Comparison of ENCODE assay signal across 14 cellular contexts in genomic region chr15:25226360-25226759, GRCh38.
DNase-seq lines count a peak whose midpoint lies in the region; ATAC-seq and TF ChIP-seq lines count a peak whose summit lies in the region.
"Had no signal": no experiment of that assay in that cellular context is flagged by ENCODE, and none has a peak within 500 bp of the region (broad histone marks: within the 10 kb centered on the region; RNA-seq: fewer than 3 reads in every experiment).

No MANE protein-coding gene starts in this region.

- ATAC-seq in Right ventricle myocardium superior (ENCODE audit: poor library complexity) (peak; percentile 93), heart right ventricle (peak; percentile 70 to 93 (median 83)), right cardiac atrium (peak; percentile 31 to 47), HG02759 (IDR thresholded peaks at IDR 0.05; ENCODE audit: unreplicated experiment) (no peak)
- ATAC-seq: CD8-positive, alpha-beta T cell had no signal

- DNase-seq in Right ventricle myocardium superior (peak; percentile 73), cardiac septum (ENCODE audit: low spot score) (no peak), heart right ventricle (peak; percentile 47 to 62), right cardiac atrium (peak; percentile 14 to 65 (median 60)), thyroid gland (peak; percentile 18 to 26), posterior cingulate gyrus (no peak), NCI-H524 (lab: John Stamatoyannopoulos, UW) (no peak)
- DNase-seq: Calu3; CD8-positive, alpha-beta T cell; GDM1; GM23248 had no signal

- H3K36me3 ChIP-seq in heart right ventricle (no peaks in the 10 kb centered on the region), thyroid gland (no peaks in the 10 kb centered on the region)
- H3K36me3 ChIP-seq: BLaER1 treated with 17β-estradiol and CSF1 and Interleukin-3, amounts not matched to agents 10 nM and 100 nM; HAP-1 had no signal

- no peak overlapping the region for H3K27ac ChIP-seq in heart right ventricle
- no peak overlapping the region for H3K27ac ChIP-seq in right cardiac atrium (ENCODE audit: low read length)
- H3K27ac ChIP-seq in thyroid gland = no peak overlapping the region
- H3K27ac ChIP-seq: BLaER1 treated with 17β-estradiol and CSF1 and Interleukin-3, amounts not matched to agents 10 nM and 100 nM; GM23248 had no signal

- H3K4me3 ChIP-seq in heart right ventricle (no peak overlapping the region), right cardiac atrium (ENCODE audit: low read length) (no peak overlapping the region), thyroid gland (replicated peaks in 1 of 3) (no peak overlapping the region)
- H3K4me3 ChIP-seq: BLaER1 treated with 17β-estradiol and CSF1 and Interleukin-3, amounts not matched to agents 10 nM and 100 nM; GM23248; HAP-1 had no signal

- H3K9me3 ChIP-seq in heart right ventricle (peaks cover 0 to 90% (median 0%) of the 10 kb centered on the region in 11 donors), right cardiac atrium (ENCODE audit: control insufficient read depth, low read length) (no peaks in the 10 kb centered on the region), thyroid gland (no peaks in the 10 kb centered on the region)
- H3K9me3 ChIP-seq: HAP-1 had no signal

- no peaks in the 10 kb centered on the region for H3K4me1 ChIP-seq in heart right ventricle
- H3K4me1 ChIP-seq in right cardiac atrium (ENCODE audit: control insufficient read depth, insufficient read depth, low read length) = no peaks in the 10 kb centered on the region
- H3K4me1 ChIP-seq in thyroid gland = no peaks in the 10 kb centered on the region
- H3K4me1 ChIP-seq: BLaER1 treated with 17β-estradiol and CSF1 and Interleukin-3, amounts not matched to agents 10 nM and 100 nM; HAP-1 had no signal

- intact Hi-C loops in Right ventricle myocardium superior (cut with DNase I) (no loop called here), cardiac septum (cut with DNase I) (no loop called here), heart right ventricle (cut with DNase I) (no loop called here), right cardiac atrium (cut with DNase I) (no loop called here), thyroid gland (cut with DNase I) (no loop called here), posterior cingulate gyrus (cut with DNase I) (no loop called here)

- TF ChIP-seq POLR2A in thyroid gland (IDR thresholded peaks at IDR 0.05) = no peak

- TF ChIP-seq CTCF in heart right ventricle (IDR thresholded peaks at IDR 0.05) (no peak), thyroid gland (IDR thresholded peaks at IDR 0.05) (no peak)

- H3K27me3 ChIP-seq in heart right ventricle = no peaks in the 10 kb centered on the region
- H3K27me3 ChIP-seq in right cardiac atrium (ENCODE audit: control insufficient read depth, insufficient read depth) = no peaks in the 10 kb centered on the region
- H3K27me3 ChIP-seq in thyroid gland = no peaks in the 10 kb centered on the region
- H3K27me3 ChIP-seq: BLaER1 treated with 17β-estradiol and CSF1 and Interleukin-3, amounts not matched to agents 10 nM and 100 nM had no signal

- WGBS in heart right ventricle, 2 donors = 70 to 75% methylated on average over 6 of the region's 6 CpGs
- WGBS in right cardiac atrium = 74% methylated on average over 6 of the region's 6 CpGs
- 63 to 88% methylated on average over 4 of the region's 6 CpGs for WGBS in thyroid gland, 2 donors

Comparison
In these comparisons a context has a peak if more than half of its experiments do, and no peak if none do; other contexts are left out.
1. DNase-seq: peak in Right ventricle myocardium superior (single experiment), heart right ventricle (2 of 2), right cardiac atrium (3 of 3) and thyroid gland (2 of 2); none in cardiac septum (single experiment), posterior cingulate gyrus (0 of 10) and NCI-H524 (0 of 2).